ENCODE assay signal across 21 cellular contexts in the genomic region with DNA sequence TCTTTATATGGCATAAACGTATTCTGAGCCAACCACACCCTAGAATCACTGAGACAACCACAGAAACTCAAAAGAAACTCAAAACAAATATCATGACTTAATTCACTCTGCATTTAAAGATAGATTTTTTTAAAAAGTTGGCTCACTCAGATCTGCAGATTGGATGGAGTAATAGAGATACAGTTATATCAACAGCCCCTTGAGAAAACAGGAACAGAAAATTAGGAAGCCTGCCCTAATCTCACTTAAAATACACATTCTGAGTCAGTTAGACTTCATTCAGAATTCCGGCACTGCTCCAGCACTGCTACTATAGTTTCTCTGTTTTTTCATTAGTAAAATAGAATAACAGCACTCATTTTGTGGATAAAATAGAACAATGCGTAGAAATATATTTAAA.
DNase-seq lines count a peak whose midpoint lies in the region; ATAC-seq and TF ChIP-seq lines count a peak whose summit lies in the region.
"Had no signal": no experiment of that assay in that cellular context is flagged by ENCODE, and none has a peak within 500 bp of the region (broad histone marks: within the 10 kb centered on the region; RNA-seq: fewer than 3 reads in every experiment).

No MANE protein-coding gene starts in this region.

- peak; percentile 89 for ATAC-seq in HG02852 (IDR thresholded peaks at IDR 0.05; ENCODE audit: unreplicated experiment)
- ATAC-seq: A549, body of pancreas, K562, lower lobe of right lung had no signal

- no peaks in the 10 kb centered on the region for H3K36me3 Mint-ChIP-seq in Calu3 (ENCODE audit: insufficient read depth, unreplicated experiment)
- H3K36me3 Mint-ChIP-seq in T-helper 2 cell treated with Interferon-gamma antibody and Interleukin-4, amounts not matched to agents 5 μg/mL and 100 μg/mL, for 36 hours (ENCODE audit: low read depth) = no peaks in the 10 kb centered on the region
- H3K36me3 Mint-ChIP-seq: naive B cell had no signal

- no peaks in the 10 kb centered on the region for H3K4me1 Mint-ChIP-seq in Calu3 (ENCODE audit: low read depth, unreplicated experiment)
- no peaks in the 10 kb centered on the region for H3K4me1 Mint-ChIP-seq in T-helper 2 cell treated with Interferon-gamma antibody and Interleukin-4, amounts not matched to agents 5 μg/mL and 100 μg/mL, for 36 hours (ENCODE audit: low read depth)
- H3K4me1 Mint-ChIP-seq: naive B cell had no signal

- no peak overlapping the region for H3K4me3 ChIP-seq in choroid plexus epithelial cell (ENCODE audit: low read depth, low read length)
- H3K4me3 ChIP-seq: A549, body of pancreas, K562, lower lobe of right lung, Peyer's patch had no signal

- H3K27ac Mint-ChIP-seq in Calu3 (ENCODE audit: unreplicated experiment) = no peak overlapping the region
- no peak overlapping the region for H3K27ac Mint-ChIP-seq in T-helper 2 cell treated with Interferon-gamma antibody and Interleukin-4, amounts not matched to agents 5 μg/mL and 100 μg/mL, for 36 hours
- H3K27ac Mint-ChIP-seq: CD4-positive, alpha-beta T cell; naive B cell had no signal

- BruUV-seq in Calu3 (replicated peaks; lab: Mats Ljungman, UMichigan) = no TSS peak

- CTCF ChIA-PET in Calu3 (lab: Charles Lee) = no interaction called here

- peak; percentile 59 for DNase-seq in CD1c-positive myeloid dendritic cell (ENCODE audit: extremely low spot score)
- peak; percentile 87 for DNase-seq in NOMO-1 treated with DMSO at 0.1 percent for 48 hours (lab: John Stamatoyannopoulos, UW; ENCODE audit: unreplicated experiment)
- DNase-seq in choroid plexus epithelial cell (ENCODE audit: low read depth) = peak; percentile 8
- DNase-seq in Calu3 = no peak
- DNase-seq in T-helper 2 cell treated with Interferon-gamma antibody and Interleukin-4, amounts not matched to agents 5 μg/mL and 100 μg/mL, for 36 hours (ENCODE audit: low spot score) = no peak
- DNase-seq in stimulated activated CD4-positive, alpha-beta T cell treated with anti-CD3 and anti-CD28 coated beads, Interleukin-2, amount 100 ng/mL, for 24 hours = no peak
- DNase-seq in anterior cingulate cortex (lab: John Stamatoyannopoulos, UW) = no peak
- DNase-seq: activated CD8-positive, alpha-beta memory T cell treated with anti-CD3 and anti-CD28 coated beads, Interleukin-2, amount 50 U/mL, for 4 hours; activated naive CD4-positive, alpha-beta T cell treated with Interleukin-2 at 50 U/mL for 16 hours; body of pancreas; CD4-positive, alpha-beta T cell; EL; lower lobe of right lung; naive B cell; NCI-H1436; NCI-H446; Peyer's patch; T-helper 1 cell had no signal

- TF ChIP-seq CTCF in choroid plexus epithelial cell (conservative IDR thresholded peaks at IDR 0.05; ENCODE audit: low read depth, low read length) = no peak
- no peak for TF ChIP-seq CTCF in Calu3 (IDR thresholded peaks at IDR 0.05; ENCODE audit: unreplicated experiment)

- no peak overlapping the region for H3K4me3 Mint-ChIP-seq in Calu3 (ENCODE audit: low read depth, unreplicated experiment)
- no peak overlapping the region for H3K4me3 Mint-ChIP-seq in T-helper 2 cell treated with Interferon-gamma antibody and Interleukin-4, amounts not matched to agents 5 μg/mL and 100 μg/mL, for 36 hours
- H3K4me3 Mint-ChIP-seq: CD4-positive, alpha-beta T cell; naive B cell had no signal

- intact Hi-C loops in Calu3 (cut with micrococcal nuclease; ENCODE audit: unreplicated experiment) = no loop called here

- H3K27me3 Mint-ChIP-seq in Calu3 (ENCODE audit: unreplicated experiment) = no peaks in the 10 kb centered on the region
- H3K27me3 Mint-ChIP-seq in T-helper 2 cell treated with Interferon-gamma antibody and Interleukin-4, amounts not matched to agents 5 μg/mL and 100 μg/mL, for 36 hours (ENCODE audit: low read depth) = no peaks in the 10 kb centered on the region
- H3K27me3 Mint-ChIP-seq: CD4-positive, alpha-beta T cell had no signal

- no peaks in the 10 kb centered on the region for H3K9me3 Mint-ChIP-seq in Calu3 (ENCODE audit: low read depth, unreplicated experiment)
- H3K9me3 Mint-ChIP-seq in T-helper 2 cell treated with Interferon-gamma antibody and Interleukin-4, amounts not matched to agents 5 μg/mL and 100 μg/mL, for 36 hours = no peaks in the 10 kb centered on the region
- H3K9me3 Mint-ChIP-seq: CD4-positive, alpha-beta T cell; naive B cell had no signal

Comparison
In these comparisons a context has a peak if more than half of its experiments do, and no peak if none do; other contexts are left out.
1. DNase-seq: peak in CD1c-positive myeloid dendritic cell (single experiment), NOMO-1 treated with DMSO at 0.1 percent for 48 hours (single experiment) and choroid plexus epithelial cell (single experiment); none in Calu3 (single experiment), T-helper 2 cell treated with Interferon-gamma antibody and Interleukin-4, amounts not matched to agents 5 μg/mL and 100 μg/mL, for 36 hours (single experiment), stimulated activated CD4-positive, alpha-beta T cell treated with anti-CD3 and anti-CD28 coated beads, Interleukin-2, amount 100 ng/mL, for 24 hours (0 of 2) and anterior cingulate cortex (0 of 58).